In the genomic region with DNA sequence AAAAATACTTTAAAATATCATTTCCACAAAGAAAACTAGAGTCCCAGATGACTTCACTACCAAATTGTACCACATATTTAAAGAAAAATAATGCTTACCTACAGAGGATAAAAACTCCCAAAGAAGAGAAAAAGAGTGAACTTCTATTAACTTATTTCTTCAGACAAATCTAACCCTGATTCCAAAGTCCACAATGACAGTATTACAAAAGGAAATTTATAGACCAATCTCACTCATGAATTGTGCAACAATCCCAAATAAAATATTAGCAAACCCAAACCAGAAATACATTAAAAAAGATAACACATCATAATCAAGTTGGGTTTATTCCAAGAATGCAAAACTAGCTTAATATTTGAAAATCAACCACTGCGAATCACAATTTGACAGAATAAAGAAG, we compare ENCODE assay signal across 23 cellular contexts.
"Had no signal": no experiment of that assay in that cellular context is flagged by ENCODE, and none has a peak within 500 bp of the region (broad histone marks: within the 10 kb centered on the region; RNA-seq: fewer than 3 reads in every experiment).

No MANE protein-coding gene starts in this region.

- H3K79me2 ChIP-seq: parathyroid adenoma had no signal

- H3K27me3 ChIP-seq: testis, thyroid gland, transverse colon, upper lobe of left lung, vagina had no signal

- H3K4me1 ChIP-seq: lower lobe of right lung, parathyroid adenoma, psoas muscle, stomach, testis, thyroid gland, transverse colon, upper lobe of left lung, vagina had no signal

- H3K27ac ChIP-seq: lower lobe of right lung, parathyroid adenoma, psoas muscle, skin epidermis, stomach, testis, thyroid gland, transverse colon, upper lobe of left lung, vagina had no signal

- H2AFZ ChIP-seq: parathyroid adenoma had no signal

- DNase-seq: islet precursor cell; left ventricle myocardium superior; lower lobe of right lung; mammary epithelial cell; mesenchymal stem cell; naive thymus-derived CD8-positive, alpha-beta T cell; nucleus accumbens; psoas muscle; stimulated activated CD4-positive, alpha-beta T cell treated with anti-CD3 and anti-CD28 coated beads, Interleukin-12 subunit alpha, Interleukin-12 subunit beta, amount 100 ng/mL, for 4 hours; stimulated activated CD4-positive, alpha-beta T cell treated with anti-CD3 and anti-CD28 coated beads, Interleukin-15, amount 100 ng/mL, for 24 hours; stimulated activated CD4-positive, alpha-beta T cell treated with anti-CD3 and anti-CD28 coated beads, Interleukin-2, amount 100 ng/mL, for 24 hours; stimulated activated CD4-positive, alpha-beta T cell treated with anti-CD3 and anti-CD28 coated beads, Interleukin-4, amount 100 ng/mL, for 1 hour; stimulated activated naive B cell treated with anti-CD40 and anti-IgM and Interleukin-4, amounts not matched to agents 10 μg/mL and 1 μg/mL and 100 μg/mL, for 72 hours; stimulated activated naive CD8-positive, alpha-beta T cell treated with anti-CD3 and anti-CD28 coated beads, Interleukin-15, Interleukin-2, amounts not matched to agents 100 U/mL and 50 U/mL, for 24 hours; stomach; testis; thyroid gland; transverse colon; upper lobe of left lung had no signal

- H3K9ac ChIP-seq: parathyroid adenoma had no signal

- H3K4me3 ChIP-seq: lower lobe of right lung, psoas muscle, skin epidermis, stomach, testis, thyroid gland, transverse colon, upper lobe of left lung, vagina had no signal

- H3K36me3 ChIP-seq: lower lobe of right lung, stomach, thyroid gland, transverse colon, upper lobe of left lung, vagina had no signal

- H3K9me3 ChIP-seq: lower lobe of right lung, psoas muscle, stomach, testis, thyroid gland, transverse colon, upper lobe of left lung, vagina had no signal

- ATAC-seq: left ventricle myocardium superior; lower lobe of right lung; naive thymus-derived CD8-positive, alpha-beta T cell; sciatic nerve; stimulated activated naive B cell treated with anti-CD40 and anti-IgM and Interleukin-4, amounts not matched to agents 10 μg/mL and 1 μg/mL and 100 μg/mL, for 72 hours; stimulated activated naive CD8-positive, alpha-beta T cell treated with anti-CD3 and anti-CD28 coated beads, Interleukin-15, Interleukin-2, amounts not matched to agents 100 U/mL and 50 U/mL, for 24 hours had no signal
